Comparison of ENCODE assay signal across 14 cellular contexts in genomic region chr4:177579649-177580048, GRCh38.
A peak's percentile ranks its signal among the peaks of the same experiment; 100 is the strongest.
DNase-seq lines count a peak whose midpoint lies in the region; ATAC-seq, FAIRE-seq and TF ChIP-seq lines count a peak whose summit lies in the region.
"Had no signal": no experiment of that assay in that cellular context is flagged by ENCODE, and none has a peak within 500 bp of the region (broad histone marks: within the 10 kb centered on the region; RNA-seq: fewer than 3 reads in every experiment).

No MANE protein-coding gene starts in this region.

- TF ChIP-seq EP300 in A549 (IDR thresholded peaks at IDR 0.05) = no peak

- no peak overlapping the region for H3K27ac Mint-ChIP-seq in HFFc6
- H3K27ac Mint-ChIP-seq: activated T-helper 17 cell treated with anti-CD3 and anti-CD28 coated beads, Interleukin-2, amount 50 U/mL, for 72 hours had no signal

- H3K36me3 ChIP-seq in adipocyte (ENCODE audit: control insufficient read depth, insufficient read depth, low read length, severe bottlenecking) (no peaks in the 10 kb centered on the region), esophagus squamous epithelium (no peaks in the 10 kb centered on the region)

- intact Hi-C loops in esophagus squamous epithelium (cut with DNase I) = no loop called here

- FAIRE-seq in A549 (lab: Jason Lieb, UNC) (no peak), frontal cortex (lab: Jason Lieb, UNC) (peak; percentile 76)

- no peaks in the 10 kb centered on the region for H3K9me3 Mint-ChIP-seq in HFFc6
- H3K9me3 Mint-ChIP-seq: activated T-helper 17 cell treated with anti-CD3 and anti-CD28 coated beads, Interleukin-2, amount 50 U/mL, for 72 hours had no signal

- ATAC-seq in A549 = no peak
- ATAC-seq: activated T-helper 17 cell treated with anti-CD3 and anti-CD28 coated beads, Interleukin-2, amount 50 U/mL, for 72 hours; left colon had no signal

- DNase-seq in A549 (ENCODE audit: low read depth in 1 of 2, low spot score in 1 of 2) (no peak), HFFc6 (no peak), adipocyte (ENCODE audit: low read depth) (peak; percentile 21), frontal cortex (ENCODE audit: low spot score in 2 of 2) (no peak), HT-29 (ENCODE audit: low spot score) (no peak), NAMALWA (ENCODE audit: low spot score) (no peak), esophagus squamous epithelium (lab: John Stamatoyannopoulos, UW) (no peak), midbrain (lab: John Stamatoyannopoulos, UW) (no peak)
- DNase-seq: DMS153, left colon, NCI-H2029 treated with DMSO at 0.1 percent for 48 hours, NCI-H510A treated with DMSO at 0.1 percent for 48 hours, posterior cingulate gyrus had no signal

- H3K9ac ChIP-seq in adipocyte (ENCODE audit: low read length) = no peak overlapping the region

- TF ChIP-seq CTCF in A549 (IDR thresholded peaks at IDR 0.05) = 0 out of 3 replicates have a peak, but pooled peaks have one; percentile 12
- peak; percentile 51 for TF ChIP-seq CTCF in HFFc6 (IDR thresholded peaks at IDR 0.05)
- TF ChIP-seq CTCF in esophagus squamous epithelium (IDR thresholded peaks at IDR 0.05) = peak in 1 of 6 experiments; percentile 4

- H3K9me3 ChIP-seq in A549 (no peaks in the 10 kb centered on the region), adipocyte (ENCODE audit: control insufficient read depth, low read length) (no peaks in the 10 kb centered on the region), esophagus squamous epithelium (no peaks in the 10 kb centered on the region)

- H3K27me3 ChIP-seq in adipocyte (replicated peaks; ENCODE audit: control insufficient read depth, insufficient read depth, low read length) (no peaks in the 10 kb centered on the region), esophagus squamous epithelium (no peaks in the 10 kb centered on the region)

- TF ChIP-seq RAD21 in A549 (conservative IDR thresholded peaks at IDR 0.05 in 1 of 2, IDR thresholded peaks at IDR 0.05 in 1 of 2) = peak in 1 of 2 experiments; percentile 4; a peak in 1 of 5 replicates

- TF ChIP-seq POLR2A in A549 (IDR thresholded peaks at IDR 0.05; ENCODE audit: low read length) = no peak
- TF ChIP-seq POLR2A in esophagus squamous epithelium (IDR thresholded peaks at IDR 0.05) = no peak

- no peaks in the 10 kb centered on the region for H3K36me3 Mint-ChIP-seq in HFFc6 (ENCODE audit: low read depth)

- H3K4me1 ChIP-seq in A549 (no peaks in the 10 kb centered on the region; the same call in 2 of the 3 replicates), adipocyte (ENCODE audit: control insufficient read depth, insufficient read depth, low read length) (peaks cover under 1% of the 10 kb centered on the region), esophagus squamous epithelium (peaks cover 0 to 2% (median 0%) of the 10 kb centered on the region in 3 donors)

- POLR2A ChIA-PET in A549 (lab: Yijun Ruan, JAX) = no interaction called here

- H3K4me3 ChIP-seq in A549 (no peak overlapping the region), adipocyte (ENCODE audit: low read length) (no peak overlapping the region), esophagus squamous epithelium (no peak overlapping the region)

- H3K27ac ChIP-seq in A549 = no peak overlapping the region
- no peak overlapping the region for H3K27ac ChIP-seq in esophagus squamous epithelium

- H3K27me3 Mint-ChIP-seq in HFFc6 (ENCODE audit: insufficient read depth) = no peaks in the 10 kb centered on the region; the same call in 1 of the 2 replicates
- H3K27me3 Mint-ChIP-seq: activated T-helper 17 cell treated with anti-CD3 and anti-CD28 coated beads, Interleukin-2, amount 50 U/mL, for 72 hours had no signal

- WGBS in A549 (ENCODE audit: missing lambda C conversion rate) = 11% methylated on average over 1 of the region's 1 CpG
- 42 to 74% methylated on average over 1 of the region's 1 CpG for WGBS in esophagus squamous epithelium, 2 donors

- no peak overlapping the region for H3K4me3 Mint-ChIP-seq in HFFc6
- H3K4me3 Mint-ChIP-seq: activated T-helper 17 cell treated with anti-CD3 and anti-CD28 coated beads, Interleukin-2, amount 50 U/mL, for 72 hours had no signal

- CTCF ChIA-PET in A549 (lab: Yijun Ruan, JAX) = interaction anchor here (0.6 to 1.4 kb wide), 2 partner anchors 10 to 199 kb away, joined by 3 to 4 read pairs; no protein-coding TSS in a partner anchor

- H3K4me2 ChIP-seq in A549 = no peak overlapping the region

- H3K4me1 Mint-ChIP-seq in HFFc6 (ENCODE audit: low read depth) = peaks cover 24% of the 10 kb centered on the region
- H3K4me1 Mint-ChIP-seq: activated T-helper 17 cell treated with anti-CD3 and anti-CD28 coated beads, Interleukin-2, amount 50 U/mL, for 72 hours had no signal

TF ChIP-seq in A549, 52 proteins besides CTCF, POLR2A, EP300 and RAD21:
- TF ChIP-seq FOSB (CRISPR knock-in tag; IDR thresholded peaks at IDR 0.05) = no peak
- TF ChIP-seq ZSCAN20 (CRISPR knock-in tag; IDR thresholded peaks at IDR 0.05) = no peak
- no peak for TF ChIP-seq CBX8 (IDR thresholded peaks at IDR 0.05)
